Comparison of ENCODE assay signal across 8 cellular contexts in genomic region chr1:209354111-209354839, GRCh38.
DNase-seq lines count a peak whose midpoint lies in the region; ATAC-seq lines count a peak whose summit lies in the region.

No MANE protein-coding gene starts in this region.

- H3K4me3 Mint-ChIP-seq in activated CD4-positive, alpha-beta memory T cell treated with anti-CD3 and anti-CD28 coated beads for 36 hours = no peak overlapping the region
- H3K4me3 Mint-ChIP-seq in stimulated activated naive B cell treated with anti-CD40 and anti-IgM and Interleukin-4, amounts not matched to agents 10 μg/mL and 1 μg/mL and 100 μg/mL, for 72 hours = no peak overlapping the region

- no peak overlapping the region for H3K27ac Mint-ChIP-seq in activated CD4-positive, alpha-beta memory T cell treated with anti-CD3 and anti-CD28 coated beads for 36 hours
- no peak overlapping the region for H3K27ac Mint-ChIP-seq in stimulated activated naive B cell treated with anti-CD40 and anti-IgM and Interleukin-4, amounts not matched to agents 10 μg/mL and 1 μg/mL and 100 μg/mL, for 72 hours

- H3K27ac ChIP-seq in epithelial cell of prostate = peak overlapping the region; percentile 95

- POLR2A ChIA-PET in activated CD4-positive, alpha-beta memory T cell treated with anti-CD3 and anti-CD28 coated beads for 36 hours (lab: Charles Lee) = no interaction called here

- intact Hi-C loops in activated CD4-positive, alpha-beta memory T cell treated with anti-CD3 and anti-CD28 coated beads for 36 hours (cut with micrococcal nuclease) = loop anchor here (1.0 to 10.0 kb wide), 2 partner anchors 151 to 211 kb away; no protein-coding TSS in a partner anchor

- no peaks in the 10 kb centered on the region for H3K27me3 Mint-ChIP-seq in activated CD4-positive, alpha-beta memory T cell treated with anti-CD3 and anti-CD28 coated beads for 36 hours
- peaks cover 0 to 5% of the 10 kb centered on the region in 2 donors for H3K27me3 Mint-ChIP-seq in stimulated activated naive B cell treated with anti-CD40 and anti-IgM and Interleukin-4, amounts not matched to agents 10 μg/mL and 1 μg/mL and 100 μg/mL, for 72 hours

- peak; percentile 65 for DNase-seq in CD1c-positive myeloid dendritic cell (ENCODE audit: extremely low spot score)
- peak; percentile 82 for DNase-seq in HK-2 (ENCODE audit: unreplicated experiment)
- peak; percentile 78 for DNase-seq in NCI-H748 (lab: John Stamatoyannopoulos, UW; ENCODE audit: unreplicated experiment)
- peak; percentile 60 for DNase-seq in activated CD4-positive, alpha-beta memory T cell treated with anti-CD3 and anti-CD28 coated beads for 36 hours
- peak; percentile 68 for DNase-seq in epithelial cell of prostate (ENCODE audit: low read depth, low spot score)
- DNase-seq in middle frontal gyrus (ENCODE audit: extremely low spot score, low spot score) = peak; percentile 82
- peak; percentile 18 for DNase-seq in stimulated activated naive B cell treated with anti-CD40 and anti-IgM and Interleukin-4, amounts not matched to agents 10 μg/mL and 1 μg/mL and 100 μg/mL, for 72 hours

- ATAC-seq in GM19452 (IDR thresholded peaks at IDR 0.05; ENCODE audit: unreplicated experiment) = peak; percentile 77
- ATAC-seq in stimulated activated naive B cell treated with anti-CD40 and anti-IgM and Interleukin-4, amounts not matched to agents 10 μg/mL and 1 μg/mL and 100 μg/mL, for 72 hours (replicated peaks) = peak; percentile 87 to 89

- H3K4me1 Mint-ChIP-seq in activated CD4-positive, alpha-beta memory T cell treated with anti-CD3 and anti-CD28 coated beads for 36 hours (ENCODE audit: low read depth) = no peaks in the 10 kb centered on the region
- no peaks in the 10 kb centered on the region for H3K4me1 Mint-ChIP-seq in stimulated activated naive B cell treated with anti-CD40 and anti-IgM and Interleukin-4, amounts not matched to agents 10 μg/mL and 1 μg/mL and 100 μg/mL, for 72 hours

- CTCF ChIA-PET in activated CD4-positive, alpha-beta memory T cell treated with anti-CD3 and anti-CD28 coated beads for 36 hours (lab: Charles Lee) = interaction anchor here (0.5 to 2.0 kb wide), 16 partner anchors 8 to 1027 kb away, joined by 3 to 6 read pairs (median 3); no protein-coding TSS in a partner anchor

- H3K36me3 Mint-ChIP-seq in activated CD4-positive, alpha-beta memory T cell treated with anti-CD3 and anti-CD28 coated beads for 36 hours = no peaks in the 10 kb centered on the region
- no peaks in the 10 kb centered on the region for H3K36me3 Mint-ChIP-seq in stimulated activated naive B cell treated with anti-CD40 and anti-IgM and Interleukin-4, amounts not matched to agents 10 μg/mL and 1 μg/mL and 100 μg/mL, for 72 hours

- no peaks in the 10 kb centered on the region for H3K9me3 Mint-ChIP-seq in activated CD4-positive, alpha-beta memory T cell treated with anti-CD3 and anti-CD28 coated beads for 36 hours
- H3K9me3 Mint-ChIP-seq in stimulated activated naive B cell treated with anti-CD40 and anti-IgM and Interleukin-4, amounts not matched to agents 10 μg/mL and 1 μg/mL and 100 μg/mL, for 72 hours = no peaks in the 10 kb centered on the region

Comparison
In these comparisons a context has a peak if more than half of its experiments do, and no peak if none do; other contexts are left out.
1. Peak in every context shown above with its lines: DNase-seq, ATAC-seq and H3K27ac ChIP-seq.
2. DNase-seq: peak in every context shown above with its lines; median percentile 82 in HK-2; 82 in middle frontal gyrus; 78 in NCI-H748; 68 in epithelial cell of prostate; 65 in CD1c-positive myeloid dendritic cell; 60 in activated CD4-positive, alpha-beta memory T cell treated with anti-CD3 and anti-CD28 coated beads for 36 hours; 18 in stimulated activated naive B cell treated with anti-CD40 and anti-IgM and Interleukin-4, amounts not matched to agents 10 μg/mL and 1 μg/mL and 100 μg/mL, for 72 hours.